In the genomic region with DNA sequence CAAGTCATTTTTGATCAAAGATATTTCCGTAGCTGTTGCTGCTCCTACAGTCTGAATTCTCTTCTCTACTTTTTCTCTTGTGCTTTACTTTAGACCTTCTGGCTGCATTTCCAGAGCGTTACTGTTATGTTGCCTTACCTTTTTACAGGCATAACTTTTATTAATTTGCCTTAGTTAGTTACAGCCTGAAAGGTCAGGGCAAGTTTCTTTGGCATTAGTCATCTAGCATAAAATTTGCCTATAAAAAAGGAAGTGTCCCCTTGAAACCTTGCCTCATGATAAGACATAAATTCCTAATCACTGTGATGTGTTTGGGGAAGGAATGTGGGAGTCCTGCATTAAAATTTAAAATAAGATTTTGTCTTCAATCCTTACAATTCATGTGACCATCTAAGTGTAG, we compare ENCODE assay signal across 18 cellular contexts.
"Had no signal": no experiment of that assay in that cellular context is flagged by ENCODE, and none has a peak within 500 bp of the region (broad histone marks: within the 10 kb centered on the region; RNA-seq: fewer than 3 reads in every experiment).

No MANE protein-coding gene starts in this region.

- H3K9me3 ChIP-seq: gastroesophageal sphincter, lower lobe of right lung, pancreas, transverse colon had no signal

- H3K4me1 Mint-ChIP-seq: activated naive CD8-positive, alpha-beta T cell treated with anti-CD3 and anti-CD28 coated beads, Interleukin-2, amount 10 ng/mL, durations not matched to agents 7 days and 5 days; central memory CD8-positive, alpha-beta T cell had no signal

- H3K27ac ChIP-seq: brain microvascular endothelial cell, gastroesophageal sphincter, lower lobe of right lung, pancreas, transverse colon had no signal

- H3K4me1 ChIP-seq: lower lobe of right lung, pancreas, transverse colon had no signal

- ATAC-seq: activated CD4-positive, CD25-positive, alpha-beta regulatory T cell treated with anti-CD3 and anti-CD28 coated beads, Interleukin-2, amount 50 U/mL, for 24 hours; gastroesophageal sphincter; left colon; lower lobe of right lung; pancreas; sciatic nerve; stimulated activated naive CD8-positive, alpha-beta T cell treated with anti-CD3 and anti-CD28 coated beads, Interleukin-15, Interleukin-2, amounts not matched to agents 100 U/mL and 50 U/mL, for 24 hours had no signal

- H3K27ac Mint-ChIP-seq: activated naive CD8-positive, alpha-beta T cell treated with anti-CD3 and anti-CD28 coated beads, Interleukin-2, amount 10 ng/mL, durations not matched to agents 7 days and 5 days; activated T-helper 1 cell treated with anti-CD3 and anti-CD28 coated beads, Interleukin-12 subunit alpha, Interleukin-12 subunit beta, Interleukin-2, Interleukin-4 antibody, amounts not matched to agents 30 ng/mL and 10 ng/mL and 1 ng/mL, durations not matched to agents 14 hours and 24 hours and 36 hours had no signal

- H3K36me3 ChIP-seq: brain microvascular endothelial cell, gastroesophageal sphincter, lower lobe of right lung, pancreas, transverse colon had no signal

- H3K27me3 ChIP-seq: brain microvascular endothelial cell had no signal

- DNase-seq: activated CD4-positive, alpha-beta T cell treated with anti-CD3 and anti-CD28 coated beads, Interleukin-2, amount 50 U/mL, for 1 hour; activated CD8-positive, alpha-beta memory T cell treated with anti-CD3 and anti-CD28 coated beads for 24 hours; activated naive CD8-positive, alpha-beta T cell treated with anti-CD3 and anti-CD28 coated beads, Interleukin-2, amount 10 ng/mL, durations not matched to agents 7 days and 5 days; brain microvascular endothelial cell; cortex of kidney; effector memory CD4-positive, alpha-beta T cell; left colon; lower lobe of right lung; midbrain; pancreas; stimulated activated naive CD8-positive, alpha-beta T cell treated with anti-CD3 and anti-CD28 coated beads, Interleukin-15, Interleukin-2, amounts not matched to agents 100 U/mL and 50 U/mL, for 24 hours; T-helper 1 cell; transverse colon had no signal

- H3K4me3 ChIP-seq: gastroesophageal sphincter, lower lobe of right lung, pancreas, transverse colon had no signal

- H3K36me3 Mint-ChIP-seq: activated naive CD8-positive, alpha-beta T cell treated with anti-CD3 and anti-CD28 coated beads, Interleukin-2, amount 10 ng/mL, durations not matched to agents 7 days and 5 days had no signal

- H3K9me3 Mint-ChIP-seq: activated naive CD8-positive, alpha-beta T cell treated with anti-CD3 and anti-CD28 coated beads, Interleukin-2, amount 10 ng/mL, durations not matched to agents 7 days and 5 days; central memory CD8-positive, alpha-beta T cell had no signal

- H3K4me3 Mint-ChIP-seq: activated naive CD8-positive, alpha-beta T cell treated with anti-CD3 and anti-CD28 coated beads, Interleukin-2, amount 10 ng/mL, durations not matched to agents 7 days and 5 days; activated T-helper 1 cell treated with anti-CD3 and anti-CD28 coated beads, Interleukin-12 subunit alpha, Interleukin-12 subunit beta, Interleukin-2, Interleukin-4 antibody, amounts not matched to agents 30 ng/mL and 10 ng/mL and 1 ng/mL, durations not matched to agents 14 hours and 24 hours and 36 hours; central memory CD8-positive, alpha-beta T cell had no signal
